In the genomic region with DNA sequence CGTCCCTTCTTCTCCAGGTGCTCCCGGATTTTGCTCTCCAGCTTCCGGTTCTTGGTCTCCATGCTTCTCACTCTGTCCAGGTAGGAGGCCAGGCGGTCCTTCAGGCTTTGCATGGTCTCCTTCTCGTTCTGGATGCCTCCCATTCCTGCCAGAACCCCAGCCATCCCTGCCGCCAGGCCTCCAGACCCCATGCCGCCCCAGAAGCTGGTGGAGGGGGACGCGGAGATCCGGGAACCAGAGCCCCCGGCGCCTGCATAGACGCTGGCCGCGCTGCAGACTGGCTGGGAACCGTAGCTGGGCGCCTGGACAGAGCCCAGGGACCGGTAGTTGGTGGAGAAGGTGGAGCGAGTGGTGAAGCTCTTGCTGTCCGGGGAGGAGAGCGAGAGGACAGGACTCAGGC, we compare ENCODE assay signal across 2 cellular contexts. TPM values are rescaled to one million over a fixed set of nuclear protein-coding genes. Genes with fewer than 3 reads are reported as not detected.
"Had no signal": no experiment of that assay in that cellular context is flagged by ENCODE, and none has a peak within 500 bp of the region (broad histone marks: within the 10 kb centered on the region; RNA-seq: fewer than 3 reads in every experiment).

No MANE protein-coding gene starts in this region.

RNA-seq across cellular contexts. Expression of a gene that starts 35.1 kb away (rescaled TPM):
- total RNA-seq: ascending aorta, body of pancreas had no signal
